In the genomic region with DNA sequence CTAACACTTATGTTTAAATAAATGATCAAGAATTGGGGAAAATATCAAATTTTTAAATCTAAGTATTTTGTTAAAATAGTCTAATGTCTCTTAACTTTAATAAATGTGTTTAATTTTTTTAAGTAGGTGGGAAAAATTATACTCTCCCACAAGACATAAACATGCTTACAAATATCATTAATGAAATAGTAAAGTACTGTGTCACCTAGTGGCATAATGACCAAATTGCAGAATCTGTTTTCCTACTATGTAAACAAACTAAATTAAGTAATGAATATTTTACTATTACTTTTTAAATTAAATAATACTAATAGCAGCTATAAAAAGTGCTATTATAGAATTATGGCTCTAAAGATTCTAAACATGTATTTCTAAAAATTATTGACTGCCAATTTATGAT, we compare ENCODE assay signal across 8 cellular contexts. TPM values are rescaled to one million over a fixed set of nuclear protein-coding genes. Genes with fewer than 3 reads are reported as not detected.
A peak's percentile ranks its signal among the peaks of the same experiment; 100 is the strongest.
DNase-seq lines count a peak whose midpoint lies in the region; ATAC-seq and TF ChIP-seq lines count a peak whose summit lies in the region.

No MANE protein-coding gene starts in this region.

- no peak overlapping the region for H2AFZ ChIP-seq in hepatocyte

- H3K9me3 ChIP-seq in AG04450 (ENCODE audit: control insufficient read depth, insufficient read depth, low read length) = no peaks in the 10 kb centered on the region
- no peaks in the 10 kb centered on the region for H3K9me3 ChIP-seq in hepatocyte (ENCODE audit: low read depth)

- no peaks in the 10 kb centered on the region for H4K20me1 ChIP-seq in hepatocyte (ENCODE audit: insufficient read depth, poor library complexity, severe bottlenecking)

- no peaks in the 10 kb centered on the region for H3K9me2 ChIP-seq in hepatocyte (replicated peaks; ENCODE audit: insufficient read depth)

- H3K27me3 ChIP-seq in AG04450 (ENCODE audit: control insufficient read depth, insufficient read depth, low read length) = no peaks in the 10 kb centered on the region
- no peaks in the 10 kb centered on the region for H3K27me3 ChIP-seq in hepatocyte

- H3K27ac ChIP-seq in AG04450 (ENCODE audit: low read depth, low read length) (no peak overlapping the region), RWPE1 (no peak overlapping the region), hepatocyte (no peak overlapping the region)

- H3K4me2 ChIP-seq in hepatocyte = no peak overlapping the region

- H3K79me2 ChIP-seq in hepatocyte = peaks cover 4% of the 10 kb centered on the region

- CTCF ChIA-PET in AG04450 (lab: Charles Lee) = interaction anchor here (1.0 to 2.0 kb wide), 3 partner anchors 10 to 293 kb away, joined by 3 to 6 read pairs (median 5); no protein-coding TSS in a partner anchor
- CTCF ChIA-PET in RWPE1 (lab: Yijun Ruan, JAX) = interaction anchor here (0.9 kb wide), 1 partner anchor 9 kb away, joined by 3 read pairs; no protein-coding TSS in a partner anchor

- no peaks in the 10 kb centered on the region for H3K36me3 ChIP-seq in hepatocyte (replicated peaks; ENCODE audit: insufficient read depth, low read depth)

- H3K4me3 ChIP-seq in AG04450 (ENCODE audit: low read depth, low read length) (no peak overlapping the region), hepatocyte (no peak overlapping the region)

- no peaks in the 10 kb centered on the region for H3K4me1 ChIP-seq in hepatocyte (ENCODE audit: insufficient read depth)

- TF ChIP-seq CTCF in AG04450 (IDR thresholded peaks at IDR 0.05; ENCODE audit: low read depth, low read length) = peak; percentile 46
- TF ChIP-seq CTCF in RWPE1 (conservative IDR thresholded peaks at IDR 0.05; ENCODE audit: low read depth) = peak; percentile 68
- peak; percentile 51 for TF ChIP-seq CTCF in hepatocyte (IDR thresholded peaks at IDR 0.05; ENCODE audit: poor library complexity)

- ATAC-seq in GM18861 (IDR thresholded peaks at IDR 0.05; ENCODE audit: unreplicated experiment) (peak; percentile 52), HG02938 (IDR thresholded peaks at IDR 0.05; ENCODE audit: unreplicated experiment) (no peak)

- DNase-seq in AG04450 (ENCODE audit: low read depth, low spot score) = no peak
- peak; percentile 5 for DNase-seq in RWPE1 (ENCODE audit: low spot score)
- DNase-seq in hepatocyte (ENCODE audit: low spot score) = no peak
- no peak for DNase-seq in NCI-H774 (lab: John Stamatoyannopoulos, UW)
- DNase-seq in SW 1271 (lab: John Stamatoyannopoulos, UW) = no peak
- no peak for DNase-seq in NCI-H1930 (lab: John Stamatoyannopoulos, UW)

- POLR2A ChIA-PET in AG04450 (lab: Yijun Ruan, JAX) (no interaction called here), RWPE1 (lab: Yijun Ruan, JAX; ENCODE audit: low non-redundant PET) (no interaction called here)

RNA-seq across cellular contexts. Expression of a gene that starts 52.0 kb away (rescaled TPM):
- 2.4 and 3.6 TPM in 2 replicates for polyA plus RNA-seq in AG04450 (2011; rRNA removed)
- 0.61 and 1.4 TPM in 2 replicates for polyA minus RNA-seq in AG04450 (2011; rRNA and poly(A)+ RNA removed)
- total RNA-seq in hepatocyte = 2.1 and 3.5 TPM in 2 replicates
- 2.1 and 3.8 TPM in 2 replicates for polyA plus RNA-seq in hepatocyte
